Comparison of ENCODE assay signal across 16 cellular contexts in the genomic region with DNA sequence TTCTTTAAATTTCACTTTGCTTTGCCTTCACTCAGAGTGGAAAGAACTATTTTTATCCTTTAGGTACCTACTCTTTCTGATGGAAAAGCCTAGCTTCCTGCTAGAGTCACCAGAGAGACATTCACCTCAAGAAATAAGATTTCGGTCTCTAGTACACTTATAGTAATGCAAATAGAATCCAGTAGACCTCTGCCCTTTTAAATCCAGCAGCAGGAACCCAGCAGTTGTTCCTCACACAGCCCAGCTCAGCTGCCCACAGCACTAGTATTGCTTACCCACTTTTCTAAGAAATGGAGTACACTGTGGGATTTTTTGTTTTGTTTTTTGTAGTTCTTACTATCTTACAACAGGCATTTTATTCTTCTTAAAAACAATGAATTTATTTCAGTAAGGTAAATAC.
"Had no signal": no experiment of that assay in that cellular context is flagged by ENCODE, and none has a peak within 500 bp of the region (broad histone marks: within the 10 kb centered on the region; RNA-seq: fewer than 3 reads in every experiment).

No MANE protein-coding gene starts in this region.

- H3K36me3 ChIP-seq: esophagus squamous epithelium, WERI-Rb-1 had no signal

- H3K9me3 ChIP-seq: body of pancreas, esophagus squamous epithelium had no signal

- H3K27ac ChIP-seq: body of pancreas, coronary artery, esophagus squamous epithelium, hepatocyte, WERI-Rb-1 had no signal

- H3K27me3 ChIP-seq: body of pancreas, esophagus squamous epithelium, hepatocyte had no signal

- DNase-seq: activated CD4-positive, alpha-beta memory T cell treated with anti-CD3 and anti-CD28 coated beads, Interleukin-2, amount 10 ng/mL, durations not matched to agents 7 days and 5 days; activated CD4-positive, alpha-beta T cell treated with anti-CD3 and anti-CD28 coated beads for 36 hours; activated CD8-positive, alpha-beta memory T cell treated with anti-CD3 and anti-CD28 coated beads, Interleukin-2, amount 50 U/mL, for 4 hours; activated gamma-delta T cell treated with Interleukin-2 at 50 U/mL for 16 hours; activated naive CD8-positive, alpha-beta T cell treated with anti-CD3 and anti-CD28 coated beads for 36 hours; activated T-cell treated with anti-CD3 and anti-CD28 coated beads, Interleukin-2, amount 50 U/mL, for 72 hours; amygdala; body of pancreas; esophagus squamous epithelium; midbrain; stimulated activated CD4-positive, alpha-beta T cell treated with anti-CD3 and anti-CD28 coated beads, Interleukin-2, amount 100 ng/mL, for 48 hours; T-helper 17 cell; WERI-Rb-1 had no signal

- H3K4me3 ChIP-seq: body of pancreas, coronary artery, esophagus squamous epithelium, hepatocyte, lung had no signal

- H3K4me1 ChIP-seq: body of pancreas, esophagus squamous epithelium had no signal
